In the genomic region with DNA sequence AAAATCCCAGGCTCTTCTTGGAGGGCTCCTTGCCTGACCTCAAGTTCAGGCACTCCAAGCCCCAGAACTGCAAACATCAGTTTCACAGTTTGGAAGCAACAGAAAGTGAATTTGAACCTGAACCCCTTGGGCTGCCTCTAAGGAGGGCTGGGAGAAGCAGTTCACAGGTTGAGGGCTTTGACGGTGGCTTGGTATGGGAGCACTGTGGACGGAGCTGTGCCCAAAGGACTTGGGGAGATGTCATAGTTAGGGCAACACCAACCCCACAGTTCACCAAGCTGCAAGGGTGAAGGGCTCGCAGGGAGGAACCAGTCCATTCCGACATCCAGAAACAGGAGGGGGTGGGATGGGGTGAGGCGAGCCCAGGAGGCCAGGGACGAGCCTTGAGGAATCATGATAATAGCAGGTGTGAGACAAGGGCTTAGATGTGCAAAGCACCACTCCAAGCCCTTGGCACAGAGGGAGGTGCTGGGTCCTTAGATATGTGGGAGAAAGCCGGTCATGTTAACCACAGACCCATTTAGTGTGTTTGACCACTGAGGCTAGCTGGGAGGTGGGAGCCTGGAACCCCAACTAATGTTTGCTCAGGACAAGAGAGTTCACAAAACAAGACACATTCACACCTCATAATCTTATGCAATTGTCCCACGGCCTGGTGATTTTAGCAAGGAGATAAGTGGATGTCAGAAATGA, we compare ENCODE assay signal across 1 cellular context.
TF ChIP-seq lines count a peak whose summit lies in the region.

No MANE protein-coding gene starts in this region.

TF ChIP-seq in HepG2, 621 proteins besides CTCF, POLR2A, EP300 and RAD21 (continued from another document):
- TF ChIP-seq, protein P1, sequence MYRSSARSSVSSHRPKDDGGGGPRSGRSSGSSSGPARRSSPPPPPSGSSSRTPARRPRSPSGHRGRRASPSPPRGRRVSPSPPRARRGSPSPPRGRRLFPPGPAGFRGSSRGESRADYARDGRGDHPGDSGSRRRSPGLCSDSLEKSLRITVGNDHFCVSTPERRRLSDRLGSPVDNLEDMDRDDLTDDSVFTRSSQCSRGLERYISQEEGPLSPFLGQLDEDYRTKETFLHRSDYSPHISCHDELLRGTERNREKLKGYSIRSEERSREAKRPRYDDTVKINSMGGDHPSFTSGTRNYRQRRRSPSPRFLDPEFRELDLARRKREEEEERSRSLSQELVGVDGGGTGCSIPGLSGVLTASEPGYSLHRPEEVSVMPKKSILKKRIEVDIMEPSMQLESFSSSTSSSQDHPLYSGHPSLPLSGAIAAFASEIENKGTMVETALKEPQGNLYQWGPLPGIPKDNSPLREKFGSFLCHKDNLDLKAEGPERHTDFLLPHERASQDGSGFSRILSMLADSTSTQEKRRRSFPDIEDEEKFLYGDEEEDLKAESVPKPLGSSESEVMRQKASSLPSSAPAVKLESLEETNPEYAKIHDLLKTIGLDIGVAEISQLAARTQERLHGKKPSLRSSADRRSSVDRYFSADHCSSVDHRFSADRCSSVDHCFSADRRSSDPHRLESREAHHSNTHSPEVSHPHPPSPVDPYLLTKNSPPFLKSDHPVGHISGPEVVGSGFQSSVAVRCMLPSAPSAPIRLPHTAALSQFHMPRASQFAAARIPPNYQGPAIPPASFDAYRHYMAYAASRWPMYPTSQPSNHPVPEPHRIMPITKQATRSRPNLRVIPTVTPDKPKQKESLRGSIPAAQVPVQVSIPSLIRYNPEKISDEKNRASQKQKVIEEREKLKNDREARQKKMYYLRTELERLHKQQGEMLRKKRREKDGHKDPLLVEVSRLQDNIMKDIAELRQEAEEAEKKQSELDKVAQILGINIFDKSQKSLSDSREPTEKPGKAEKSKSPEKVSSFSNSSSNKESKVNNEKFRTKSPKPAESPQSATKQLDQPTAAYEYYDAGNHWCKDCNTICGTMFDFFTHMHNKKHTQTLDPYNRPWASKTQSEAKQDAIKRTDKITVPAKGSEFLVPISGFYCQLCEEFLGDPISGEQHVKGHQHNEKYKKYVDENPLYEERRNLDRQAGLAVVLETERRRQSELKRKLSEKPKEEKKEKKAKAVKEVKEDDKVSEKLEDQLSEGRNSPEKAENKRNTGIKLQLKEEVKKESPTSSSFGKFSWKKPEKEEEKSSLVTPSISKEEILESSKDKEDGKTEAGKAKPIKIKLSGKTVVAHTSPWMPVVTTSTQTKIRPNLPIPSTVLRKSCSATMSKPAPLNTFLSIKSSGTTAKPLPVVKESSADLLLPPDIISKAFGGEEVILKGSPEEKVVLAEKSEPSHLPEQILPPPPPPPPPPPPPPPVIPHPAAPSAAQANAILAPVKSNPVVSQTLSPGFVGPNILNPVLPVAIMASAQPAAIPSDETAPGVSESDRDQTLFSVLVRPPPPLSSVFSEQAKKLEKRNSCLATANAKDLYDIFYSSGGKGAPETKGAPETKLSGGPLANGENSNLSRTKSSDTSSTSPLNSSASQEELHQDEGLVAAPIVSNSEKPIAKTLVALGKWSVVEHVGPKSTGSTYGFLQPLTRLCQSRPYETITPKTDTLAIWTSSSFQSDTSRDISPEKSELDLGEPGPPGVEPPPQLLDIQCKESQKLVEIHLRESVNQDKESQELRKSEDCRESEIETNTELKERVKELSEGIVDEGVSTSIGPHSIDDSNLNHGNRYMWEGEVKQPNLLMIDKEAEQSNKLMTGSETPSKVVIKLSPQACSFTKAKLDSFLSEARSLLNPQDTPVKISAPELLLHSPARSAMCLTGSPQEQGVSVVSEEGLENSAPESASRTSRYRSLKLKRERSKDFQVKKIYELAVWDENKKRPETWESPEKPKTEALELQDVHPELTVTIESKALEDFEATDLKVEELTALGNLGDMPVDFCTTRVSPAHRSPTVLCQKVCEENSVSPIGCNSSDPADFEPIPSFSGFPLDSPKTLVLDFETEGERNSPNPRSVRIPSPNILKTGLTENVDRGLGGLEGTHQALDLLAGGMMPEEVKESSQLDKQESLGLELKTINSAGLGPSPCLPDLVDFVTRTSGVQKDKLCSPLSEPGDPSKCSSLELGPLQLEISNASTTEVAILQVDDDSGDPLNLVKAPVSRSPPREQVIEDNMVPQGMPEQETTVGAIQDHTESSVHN (CRISPR knock-in tag; IDR thresholded peaks at IDR 0.05): peak; percentile 71; the same call in 1 of the 2 replicates
- TF ChIP-seq ZNF207 (IDR thresholded peaks at IDR 0.05; ENCODE audit: borderline replicate concordance): no peak
- no peak for TF ChIP-seq ATM (IDR thresholded peaks at IDR 0.05; ENCODE audit: borderline replicate concordance)
- no peak for TF ChIP-seq EHMT2 (IDR thresholded peaks at IDR 0.05; ENCODE audit: borderline replicate concordance, low read depth, low read length)
- TF ChIP-seq TEAD3 (CRISPR knock-in tag; optimal IDR thresholded peaks at IDR 0.05; ENCODE audit: borderline replicate concordance): no peak
- 0 out of 2 replicates have a peak, but pooled peaks have one; percentile 14 for TF ChIP-seq SMAD3 (CRISPR knock-in tag; IDR thresholded peaks at IDR 0.05)
- no peak for TF ChIP-seq ZEB1 (IDR thresholded peaks at IDR 0.05; ENCODE audit: insufficient replicate concordance, low read depth)
